36 cellular contexts compared by ENCODE assay signal in genomic region chr14:96370528-96370927, GRCh38. TPM values are rescaled to one million over a fixed set of nuclear protein-coding genes. Genes with fewer than 3 reads are reported as not detected.
DNase-seq lines count a peak whose midpoint lies in the region; ATAC-seq, FAIRE-seq and TF ChIP-seq lines count a peak whose summit lies in the region.
"Had no signal": no experiment of that assay in that cellular context is flagged by ENCODE, and none has a peak within 500 bp of the region (broad histone marks: within the 10 kb centered on the region; RNA-seq: fewer than 3 reads in every experiment).

No MANE protein-coding gene starts in this region.

- H3K4ac ChIP-seq in trophoblast cell (ENCODE audit: low read depth, low read length), result peak overlapping the region; percentile 27

- H4K91ac ChIP-seq in trophoblast cell (ENCODE audit: low read depth, low read length), result no peak overlapping the region

- H4K20me1 ChIP-seq in K562 (replicated peaks; ENCODE audit: control insufficient read depth, insufficient read depth, low read length) (no peaks in the 10 kb centered on the region), OCI-LY7 (ENCODE audit: insufficient read depth, low read length) (no peaks in the 10 kb centered on the region; the same call in 1 of the 2 replicates)

- CTCF ChIA-PET in WTC11 (lab: Charles Lee) (no interaction called here), K562 (lab: Yijun Ruan, JAX; ENCODE audit: low intra/inter-chr PET ratio) (no interaction called here), OCI-LY7 (lab: Charles Lee; ENCODE audit: unreplicated experiment) (no interaction called here)

- no peaks in the 10 kb centered on the region for H3K9me1 ChIP-seq in K562 (ENCODE audit: control insufficient read depth, insufficient read depth, low read length)

- no peak for DNase-seq in WTC11 (ENCODE audit: low spot score)
- DNase-seq in K562 (ENCODE audit: extremely low read depth in 1 of 4, low spot score in 3 of 4), result no peak
- no peak for DNase-seq in endothelial cell (ENCODE audit: low spot score)
- DNase-seq in trophoblast cell, result no peak
- no peak for DNase-seq in G401 (ENCODE audit: low spot score)
- DNase-seq in OCI-LY7 (ENCODE audit: low spot score), result no peak
- DNase-seq in stimulated activated CD4-positive, alpha-beta T cell treated with anti-CD3 and anti-CD28 coated beads, Interleukin-2, amount 100 ng/mL, for 48 hours, result no peak
- DNase-seq: 8988T; ACHN; AML-193; BE2C; C1 segment of cervical spinal cord; Caco-2; Calu3; CD4-positive, alpha-beta memory T cell; CD4-positive, alpha-beta T cell; CD4-positive, CD25-positive, alpha-beta regulatory T cell; CD8-positive, alpha-beta memory T cell; CD8-positive, alpha-beta T cell; COR-L47; DMS 273 treated with DMSO at 0.1 percent for 48 hours; DMS153; DMS53; DMS79; DMS79 treated with DMSO at 0.1 percent for 48 hours; DND-41; EL had no signal

- H3K36me3 ChIP-seq in K562 (ENCODE audit: control insufficient read depth, insufficient read depth, low read length) (no peaks in the 10 kb centered on the region), trophoblast cell (ENCODE audit: control insufficient read depth in 1 of 2, insufficient read depth in 2 of 2, low read length in 2 of 2) (no peaks in the 10 kb centered on the region), OCI-LY7 (ENCODE audit: insufficient read depth, low read length) (peaks cover 16% of the 10 kb centered on the region)
- H3K36me3 ChIP-seq: BE2C had no signal

- H3K79me1 ChIP-seq in trophoblast cell (ENCODE audit: low read length), result no peaks in the 10 kb centered on the region

- H3K27me3 Mint-ChIP-seq in WTC11 (ENCODE audit: low read depth) (no peaks in the 10 kb centered on the region), endothelial cell (ENCODE audit: unreplicated experiment) (peaks cover 2% of the 10 kb centered on the region)
- H3K27me3 Mint-ChIP-seq: B cell; CD4-positive, alpha-beta memory T cell; CD4-positive, alpha-beta T cell; CD4-positive, CD25-positive, alpha-beta regulatory T cell had no signal

- no peak for FAIRE-seq in K562 (lab: Jason Lieb, UNC)
- FAIRE-seq: A549, D721Med had no signal

- in situ Hi-C loops in K562 (cut with MboI), result no loop called here
- in situ Hi-C loops in G401 (cut with HindIII; ENCODE audit: low sequenced_read_pairs), result no loop called here

- TF ChIP-seq RAD21 in K562 (CRISPR knock-in tag; conservative IDR thresholded peaks at IDR 0.05 in 1 of 2, IDR thresholded peaks at IDR 0.05 in 1 of 2), result no peak

- TF ChIP-seq EP300 in K562 (IDR thresholded peaks at IDR 0.05; ENCODE audit: low read length), result no peak

- no peak overlapping the region for H2BK120ac ChIP-seq in trophoblast cell (ENCODE audit: insufficient read depth, low read length, poor library complexity)

- H2AFZ ChIP-seq in K562 (ENCODE audit: low read depth, low read length) (no peak overlapping the region), trophoblast cell (ENCODE audit: insufficient read depth, low read length, poor library complexity) (no peak overlapping the region), OCI-LY7 (ENCODE audit: low read length) (no peak overlapping the region)

- H3K14ac ChIP-seq in trophoblast cell (ENCODE audit: low read length), result no peak overlapping the region

- intact Hi-C loops in K562 (cut with micrococcal nuclease), result no loop called here
- intact Hi-C loops in OCI-LY7 (cut with micrococcal nuclease; ENCODE audit: unreplicated experiment), result no loop called here

- no peaks in the 10 kb centered on the region for H3K9me2 ChIP-seq in OCI-LY7 (ENCODE audit: insufficient read depth, low read length)

- no peak overlapping the region for H3K18ac ChIP-seq in trophoblast cell (ENCODE audit: low read length)

- peaks cover 10% of the 10 kb centered on the region for H3K4me1 Mint-ChIP-seq in WTC11
- H3K4me1 Mint-ChIP-seq in endothelial cell (ENCODE audit: unreplicated experiment), result peaks cover 5% of the 10 kb centered on the region

- no peaks in the 10 kb centered on the region for H3K27me3 ChIP-seq in K562 (ENCODE audit: control insufficient read depth in 2 of 2, insufficient read depth in 2 of 2, low read length in 2 of 2)
- no peaks in the 10 kb centered on the region for H3K27me3 ChIP-seq in trophoblast cell (ENCODE audit: insufficient read depth, low read length)
- H3K27me3 ChIP-seq: BE2C; BLaER1; BLaER1 treated with 17β-estradiol and CSF1 and Interleukin-3, amounts not matched to agents 10 nM and 100 nM had no signal

- H3K27ac Mint-ChIP-seq in WTC11 (peak overlapping the region; percentile 38; the same call in 1 of the 2 replicates), endothelial cell (ENCODE audit: unreplicated experiment) (peak overlapping the region; percentile 36)
- H3K27ac Mint-ChIP-seq: B cell; CD14-positive monocyte; CD4-positive, alpha-beta T cell; CD8-positive, alpha-beta memory T cell; CD8-positive, alpha-beta T cell had no signal

- H2BK12ac ChIP-seq in trophoblast cell (ENCODE audit: low read length), result no peak overlapping the region

- peaks cover 0 to 19% of the 10 kb centered on the region in 2 experiments; a peak in 3 of 5 replicates for H3K4me1 ChIP-seq in K562 (replicated peaks in 1 of 2; ENCODE audit: control insufficient read depth in 2 of 2, insufficient read depth in 2 of 2, low read length in 2 of 2)
- H3K4me1 ChIP-seq in trophoblast cell (ENCODE audit: control insufficient read depth in 1 of 2, insufficient read depth in 2 of 2, low read length in 2 of 2), result no peaks in the 10 kb centered on the region
- H3K4me1 ChIP-seq in OCI-LY7 (ENCODE audit: insufficient read depth, low read length, poor library complexity, severe bottlenecking), result peaks cover 7% of the 10 kb centered on the region
- H3K4me1 ChIP-seq: A549, BLaER1 had no signal

- WGBS in K562 (ENCODE audit: insufficient coverage, low coverage, missing lambda C conversion rate), result 84% methylated on average over 5 of the region's 5 CpGs
- no CpG with 5 or more reads among the region's 5 CpGs for WGBS in trophoblast cell (ENCODE audit: extremely low coverage, insufficient coverage, insufficient read length)

- H3K36me3 Mint-ChIP-seq in WTC11 (peaks cover 17% of the 10 kb centered on the region), endothelial cell (ENCODE audit: low read depth, unreplicated experiment) (peaks cover 8% of the 10 kb centered on the region)

- POLR2A ChIA-PET in WTC11 (lab: Charles Lee) (no interaction called here), K562 (lab: Yijun Ruan, JAX) (no interaction called here), OCI-LY7 (lab: Charles Lee) (interaction anchor here (0.8 to 1.0 kb wide), 2 partner anchors 10 to 38 kb away, joined by 3 to 4 read pairs; no protein-coding TSS in a partner anchor)

- no TSS peak for BruUV-seq in K562 (replicated peaks; lab: Mats Ljungman, UMichigan)
- BruUV-seq in OCI-LY7 (replicated peaks; lab: Mats Ljungman, UMichigan), result no TSS peak

- H3K4me2 ChIP-seq in K562 (ENCODE audit: insufficient read depth, low read length), result no peak overlapping the region
- no peak overlapping the region for H3K4me2 ChIP-seq in trophoblast cell (ENCODE audit: low read length)
- no peak overlapping the region for H3K4me2 ChIP-seq in OCI-LY7 (ENCODE audit: low read length)
- H3K4me2 ChIP-seq: A549; BLaER1; BLaER1 treated with 17β-estradiol and CSF1 and Interleukin-3, amounts not matched to agents 10 nM and 100 nM had no signal

- no peak overlapping the region for H3K23ac ChIP-seq in trophoblast cell (ENCODE audit: low read length)

- no peak overlapping the region for H4K8ac ChIP-seq in trophoblast cell (ENCODE audit: low read depth, low read length)

- H3K9me3 Mint-ChIP-seq in WTC11, result peaks cover 12% of the 10 kb centered on the region
- no peaks in the 10 kb centered on the region for H3K9me3 Mint-ChIP-seq in endothelial cell (ENCODE audit: unreplicated experiment)
- H3K9me3 Mint-ChIP-seq: CD4-positive, alpha-beta T cell; CD8-positive, alpha-beta memory T cell; CD8-positive, alpha-beta T cell had no signal

- H3K79me2 ChIP-seq in K562 (ENCODE audit: control insufficient read depth, insufficient read depth, low read length) (peaks cover 67% of the 10 kb centered on the region), trophoblast cell (ENCODE audit: control insufficient read depth, insufficient read depth, low read length, poor library complexity) (peaks cover 2% of the 10 kb centered on the region), OCI-LY7 (ENCODE audit: insufficient read depth, low read depth, low read length) (peaks cover 28% of the 10 kb centered on the region)

- no peak overlapping the region for H4K12ac ChIP-seq in trophoblast cell (ENCODE audit: low read depth, low read length)

- TF ChIP-seq CTCF in WTC11 (IDR thresholded peaks at IDR 0.05) (no peak), K562 (IDR thresholded peaks at IDR 0.05 in 2 of 3, conservative IDR thresholded peaks at IDR 0.05 in 1 of 3; ENCODE audit: insufficient read depth in 2 of 3, low read depth in 1 of 3, low read length in 3 of 3) (no peak), endothelial cell (IDR thresholded peaks at IDR 0.05; ENCODE audit: unreplicated experiment) (no peak), OCI-LY7 (conservative IDR thresholded peaks at IDR 0.05; ENCODE audit: low read length) (no peak)

- H3K4me3 ChIP-seq in K562 (no peak overlapping the region), trophoblast cell (ENCODE audit: low read depth, low read length) (no peak overlapping the region), OCI-LY7 (ENCODE audit: low read depth, low read length, poor library complexity, severe bottlenecking) (no peak overlapping the region)
- H3K4me3 ChIP-seq: A549; BLaER1; BLaER1 treated with 17β-estradiol and CSF1 and Interleukin-3, amounts not matched to agents 10 nM and 100 nM had no signal

- TF ChIP-seq POLR2A in K562 (conservative IDR thresholded peaks at IDR 0.05), result no peak

- ATAC-seq in WTC11 (no peak), K562 (no peak), HG03159 (IDR thresholded peaks at IDR 0.05; ENCODE audit: unreplicated experiment) (no peak)
- ATAC-seq: A549; CD8-positive, alpha-beta T cell had no signal

- H2AK5ac ChIP-seq in trophoblast cell (ENCODE audit: low read length), result no peak overlapping the region

- H3K27ac ChIP-seq in K562 (ENCODE audit: extremely low read depth, low read depth, low read length), result no peak overlapping the region
- H3K27ac ChIP-seq in trophoblast cell (ENCODE audit: low read depth, low read length), result no peak overlapping the region
- no peak overlapping the region for H3K27ac ChIP-seq in OCI-LY7 (ENCODE audit: low read depth, low read length, poor library complexity, severe bottlenecking)
- H3K27ac ChIP-seq: 22Rv1; A549; BLaER1; BLaER1 treated with 17β-estradiol and CSF1 and Interleukin-3, amounts not matched to agents 10 nM and 100 nM; C4-2B had no signal

- H3K4me3 Mint-ChIP-seq in WTC11 (no peak overlapping the region), endothelial cell (ENCODE audit: unreplicated experiment) (no peak overlapping the region)
- H3K4me3 Mint-ChIP-seq: B cell; CD14-positive monocyte; CD4-positive, alpha-beta memory T cell; CD4-positive, alpha-beta T cell; CD4-positive, CD25-positive, alpha-beta regulatory T cell; CD8-positive, alpha-beta memory T cell; CD8-positive, alpha-beta T cell had no signal

- H3K9me3 ChIP-seq in K562 (replicated peaks; ENCODE audit: control insufficient read depth, insufficient read depth, low read depth, low read length) (no peaks in the 10 kb centered on the region), trophoblast cell (ENCODE audit: insufficient read depth, low read depth, low read length) (no peaks in the 10 kb centered on the region), OCI-LY7 (ENCODE audit: low read length) (no peaks in the 10 kb centered on the region)
- H3K9me3 ChIP-seq: A549, BE2C, Caco-2 had no signal

- no peak overlapping the region for H3K9ac ChIP-seq in K562 (ENCODE audit: insufficient read depth in 1 of 2, low read depth in 2 of 2, low read length in 2 of 2)
- no peak overlapping the region for H3K9ac ChIP-seq in trophoblast cell (ENCODE audit: low read length)
- H3K9ac ChIP-seq: BLaER1; BLaER1 treated with 17β-estradiol and CSF1 and Interleukin-3, amounts not matched to agents 10 nM and 100 nM had no signal

- no peak overlapping the region for H2BK5ac ChIP-seq in trophoblast cell (ENCODE audit: low read depth, low read length, poor library complexity)

RNA-seq across cellular contexts. Expression of gene GSKIP, which starts 7.2 kb away (rescaled TPM):
- total RNA-seq in WTC11 (2021), result 41.4 to 43.9 TPM (median 43.0 TPM) in 3 replicates
- total RNA-seq in K562 (2011; cell fraction: chromatin; rRNA removed; ENCODE audit: low replicate concordance), result 5.7 and 14.8 TPM in 2 replicates
- total RNA-seq in K562 (2011; cell fraction: nucleolus; rRNA removed), result 4.0 and 5.0 TPM in 2 replicates
- total RNA-seq in K562 (2011; cell fraction: nucleoplasm; rRNA removed), result 6.6 and 8.5 TPM in 2 replicates
- total RNA-seq in K562 (2014; rRNA removed), result 12.9 and 14.1 TPM in 2 replicates
- 33.2 and 39.0 TPM in 2 replicates for total RNA-seq in K562 (2014; rRNA removed; fragmentation: Illumina TruSeq; extraction: Trizol)
- 21.3 and 22.2 TPM in 2 replicates for total RNA-seq in K562 (2015; rRNA removed; fragmentation: Illumina TruSeq; extraction: Trizol)
- total RNA-seq in K562 (2021), result 18.4 and 21.3 TPM in 2 replicates
- 15.6 and 22.2 TPM in 2 replicates for polyA plus RNA-seq in K562 (2011; rRNA removed)
- 6.4 and 11.8 TPM in 2 replicates for polyA plus RNA-seq in K562 (2011; cell fraction: cytosol; rRNA removed)
- polyA plus RNA-seq in K562 (2011; cell fraction: nucleus; rRNA removed), result 3.9 and 6.5 TPM in 2 replicates
- 24.7 and 24.9 TPM in 2 replicates for polyA plus RNA-seq in K562 (2012)
- 28.5 and 33.5 TPM in 2 replicates for polyA plus RNA-seq in K562 (2014; fragmentation: Illumina TruSeq; extraction: Trizol)
- polyA plus RNA-seq in K562 (2014; fragmentation: Nextera tagmentation; extraction: Ambion mirVana), result 10 to 100 TPM; 47.6 to 58.9 TPM
- polyA plus RNA-seq in K562 (2014; rRNA removed), result 14.5 and 14.6 TPM in 2 replicates
- polyA minus RNA-seq in K562 (2011; rRNA and poly(A)+ RNA removed), result 29.7 and 32.3 TPM in 2 replicates
- 8.5 and 12.4 TPM in 2 replicates for polyA minus RNA-seq in K562 (2011; cell fraction: cytosol; rRNA and poly(A)+ RNA removed)
- 2.2 and 5.6 TPM in 2 replicates for polyA minus RNA-seq in K562 (2011; cell fraction: nucleus; rRNA and poly(A)+ RNA removed)
- 27.6 TPM for total RNA-seq in endothelial cell (ENCODE audit: unreplicated experiment)
- polyA plus RNA-seq in trophoblast cell (2013), result 47.6 and 50.7 TPM in 2 replicates
- 23.1 and 31.7 TPM in 2 replicates for total RNA-seq in G401 (2014; rRNA removed; shearing (Covaris generic))
- total RNA-seq in OCI-LY7 (2014; rRNA removed; shearing (Covaris generic)), result 7.7 and 12.5 TPM in 2 replicates
- 10.9 and 12.6 TPM in 2 replicates for total RNA-seq in OCI-LY7 (2022)

RNA-seq across cellular contexts. Expression of gene ATG2B, which starts 7.4 kb away (rescaled TPM):
- total RNA-seq in WTC11 (2021) (10.0 to 10.3 TPM (median 10.3 TPM) in 3 replicates), K562 (2014; rRNA removed) (7.1 and 10.4 TPM in 2 replicates), K562 (2014; rRNA removed; fragmentation: Illumina TruSeq; extraction: Trizol) (12.3 and 13.9 TPM in 2 replicates), K562 (2015; rRNA removed; fragmentation: Illumina TruSeq; extraction: Trizol) (7.5 and 8.7 TPM in 2 replicates), K562 (2021) (9.8 and 12.9 TPM in 2 replicates), endothelial cell (ENCODE audit: unreplicated experiment) (14.1 TPM), OCI-LY7 (2022) (23.7 and 25.7 TPM in 2 replicates)
- 24.6 and 83.9 TPM in 2 replicates for total RNA-seq in K562 (2011; cell fraction: chromatin; rRNA removed; ENCODE audit: low replicate concordance)
- 8.7 and 20.5 TPM in 2 replicates for total RNA-seq in K562 (2011; cell fraction: nucleolus; rRNA removed)
- total RNA-seq in K562 (2011; cell fraction: nucleoplasm; rRNA removed), result 27.6 and 27.7 TPM in 2 replicates
- polyA plus RNA-seq in K562 (2011; rRNA removed) (7.0 and 7.9 TPM in 2 replicates), K562 (2014; fragmentation: Illumina TruSeq; extraction: Trizol) (9.8 and 11.3 TPM in 2 replicates), K562 (2014; fragmentation: Nextera tagmentation; extraction: Ambion mirVana) (1 to 10 TPM in 1 of 2 experiments, under 1 TPM in 1; 0.83 to 1.6 TPM), K562 (2014; rRNA removed) (8.0 and 9.4 TPM in 2 replicates)
- 2.8 and 3.8 TPM in 2 replicates for polyA plus RNA-seq in K562 (2011; cell fraction: cytosol; rRNA removed)
- 21.3 and 27.5 TPM in 2 replicates for polyA plus RNA-seq in K562 (2011; cell fraction: nucleus; rRNA removed)
- 4.6 and 7.2 TPM in 2 replicates for polyA plus RNA-seq in K562 (2012)
- 14.3 and 14.5 TPM in 2 replicates for polyA minus RNA-seq in K562 (2011; rRNA and poly(A)+ RNA removed)
- 4.3 and 9.4 TPM in 2 replicates for polyA minus RNA-seq in K562 (2011; cell fraction: cytosol; rRNA and poly(A)+ RNA removed)
- 18.6 and 29.8 TPM in 2 replicates for polyA minus RNA-seq in K562 (2011; cell fraction: nucleus; rRNA and poly(A)+ RNA removed)
- 16.2 and 17.4 TPM in 2 replicates for polyA plus RNA-seq in trophoblast cell (2013)
- total RNA-seq in G401 (2014; rRNA removed; shearing (Covaris generic)), result 5.5 and 6.8 TPM in 2 replicates
- total RNA-seq in OCI-LY7 (2014; rRNA removed; shearing (Covaris generic)), result 15.7 and 16.7 TPM in 2 replicates

RNA-seq across cellular contexts. Expression of gene AK7, which starts 21.4 kb away (rescaled TPM):
- total RNA-seq in WTC11 (2021) (6.4 to 8.4 TPM (median 6.6 TPM) in 3 replicates), K562 (2014; rRNA removed) (0.18 and 0.86 TPM in 2 replicates), K562 (2014; rRNA removed; fragmentation: Illumina TruSeq; extraction: Trizol) (1.4 and 1.6 TPM in 2 replicates), K562 (2015; rRNA removed; fragmentation: Illumina TruSeq; extraction: Trizol) (0.43 and 0.53 TPM in 2 replicates), K562 (2021) (0.98 TPM in 2 replicates), endothelial cell (ENCODE audit: unreplicated experiment) (4.5 TPM), OCI-LY7 (2022) (1.00 and 1.1 TPM in 2 replicates)
- 4.5 and 4.7 TPM in 2 replicates for total RNA-seq in K562 (2011; cell fraction: chromatin; rRNA removed; ENCODE audit: low replicate concordance)
- 2.7 and 2.9 TPM in 2 replicates for total RNA-seq in K562 (2011; cell fraction: nucleolus; rRNA removed)
- 3.7 and 4.7 TPM in 2 replicates for total RNA-seq in K562 (2011; cell fraction: nucleoplasm; rRNA removed)
- polyA plus RNA-seq in K562 (2011; rRNA removed) (0.62 and 1.3 TPM in 2 replicates), K562 (2014; fragmentation: Illumina TruSeq; extraction: Trizol) (0.89 and 1.0 TPM in 2 replicates), K562 (2014; fragmentation: Nextera tagmentation; extraction: Ambion mirVana) (1 to 10 TPM in 1 of 2 experiments, under 1 TPM in 1; 0.94 to 1.1 TPM), K562 (2014; rRNA removed) (0.81 and 1.1 TPM in 2 replicates)
- polyA plus RNA-seq in K562 (2011; cell fraction: cytosol; rRNA removed), result 0.58 and 0.69 TPM in 2 replicates
- 0.55 and 1.2 TPM in 2 replicates for polyA plus RNA-seq in K562 (2011; cell fraction: nucleus; rRNA removed)
- polyA plus RNA-seq in K562 (2012), result 0.98 and 1.3 TPM in 2 replicates
- 0.81 and 2.1 TPM in 2 replicates for polyA minus RNA-seq in K562 (2011; rRNA and poly(A)+ RNA removed)
- not detected in 2 replicates for polyA minus RNA-seq in K562 (2011; cell fraction: cytosol; rRNA and poly(A)+ RNA removed)
- polyA minus RNA-seq in K562 (2011; cell fraction: nucleus; rRNA and poly(A)+ RNA removed), result 0.94 and 1.8 TPM in 2 replicates
- 0.94 and 1.4 TPM in 2 replicates for polyA plus RNA-seq in trophoblast cell (2013)
- total RNA-seq in G401 (2014; rRNA removed; shearing (Covaris generic)), result 0.62 and 4.8 TPM in 2 replicates
- 0.06 TPM in 1 of 2 replicates, not detected in the other for total RNA-seq in OCI-LY7 (2014; rRNA removed; shearing (Covaris generic))
- total RNA-seq: CD4-positive, alpha-beta T cell; CD4-positive, CD25-positive, alpha-beta regulatory T cell; CD8-positive, alpha-beta T cell had no signal
- polyA plus RNA-seq: CD8-positive, alpha-beta memory T cell had no signal
